21 cellular contexts compared by ENCODE assay signal in the genomic region with DNA sequence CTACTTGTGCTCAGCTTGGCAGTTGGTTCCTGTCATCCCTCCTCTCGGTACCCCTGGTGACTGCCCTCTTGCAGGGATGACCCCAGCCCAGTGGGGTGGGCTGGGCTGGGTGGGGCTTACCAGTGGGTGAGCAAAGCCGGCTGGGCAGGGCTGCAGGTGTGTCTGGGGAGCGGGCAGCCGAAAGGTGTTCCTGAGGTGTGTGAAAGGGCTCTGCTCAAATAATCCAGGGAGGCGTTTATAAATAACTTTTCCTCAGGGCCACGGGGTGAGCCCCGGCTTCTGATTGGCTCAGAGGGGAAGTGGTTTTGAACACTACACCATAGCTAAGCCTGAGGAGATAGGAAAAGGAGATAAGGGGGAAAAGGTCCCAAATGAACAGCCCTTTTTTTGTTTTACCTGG. TPM values are rescaled to one million over a fixed set of nuclear protein-coding genes. Genes with fewer than 3 reads are reported as not detected.
DNase-seq lines count a peak whose midpoint lies in the region; ATAC-seq and TF ChIP-seq lines count a peak whose summit lies in the region.
"Had no signal": no experiment of that assay in that cellular context is flagged by ENCODE, and none has a peak within 500 bp of the region (broad histone marks: within the 10 kb centered on the region; RNA-seq: fewer than 3 reads in every experiment).

SLC26A9 (minus strand) TSS at position 212 of the 400 bp plus-strand sequence. CDS start 7,636 bp downstream, outside the sequence.

- H3K4me2 ChIP-seq in IMR-90 (ENCODE audit: low read depth, low read length) (no peak within 1 kb of the TSS), mesendoderm (ENCODE audit: low read length) (no peak within 1 kb of the TSS)

- no peak within 1 kb of the TSS for H4K5ac ChIP-seq in IMR-90 (ENCODE audit: low read depth, low read length)
- no peak within 1 kb of the TSS for H4K5ac ChIP-seq in mesendoderm (ENCODE audit: low read length)

- H3K9me3 ChIP-seq in IMR-90 (ENCODE audit: control insufficient read depth, insufficient read depth, low read length) (no peaks in the 10 kb centered on the region), heart right ventricle (no peaks in the 10 kb centered on the region), lower lobe of right lung (no peaks in the 10 kb centered on the region), stomach (no peaks in the 10 kb centered on the region), spleen (no peaks in the 10 kb centered on the region)
- H3K9me3 ChIP-seq: A549, MG63, Peyer's patch had no signal

- no peaks in the 10 kb centered on the region for H3K9me3 Mint-ChIP-seq in activated CD4-positive, alpha-beta T cell treated with anti-CD3 and anti-CD28 coated beads for 36 hours (ENCODE audit: low read depth)
- H3K9me3 Mint-ChIP-seq: CD8-positive, alpha-beta memory T cell; HFFc6; IgD-negative memory B cell had no signal

- CTCF ChIA-PET in IMR-90 (lab: Yijun Ruan, JAX), result interaction anchor here (0.6 to 1.9 kb wide), 2 partner anchors 12 to 34 kb away, joined by 3 to 6 read pairs; no protein-coding TSS in a partner anchor
- CTCF ChIA-PET in activated CD4-positive, alpha-beta T cell treated with anti-CD3 and anti-CD28 coated beads for 36 hours (lab: Charles Lee), result interaction anchor here (0.6 kb wide), 1 partner anchor 45 kb away, joined by 3 read pairs; no protein-coding TSS in a partner anchor

- H2BK15ac ChIP-seq in IMR-90 (ENCODE audit: low read depth, low read length) (no peak within 1 kb of the TSS), mesendoderm (replicated peaks; ENCODE audit: low read depth) (no peak within 1 kb of the TSS)

- H3K9ac ChIP-seq in IMR-90 (ENCODE audit: low read depth, low read length), result no peak within 1 kb of the TSS
- H3K9ac ChIP-seq in mesendoderm (ENCODE audit: low read length), result no peak within 1 kb of the TSS

- POLR2A ChIA-PET in IMR-90 (lab: Charles Lee; ENCODE audit: unreplicated experiment), result no interaction called here
- POLR2A ChIA-PET in activated CD4-positive, alpha-beta T cell treated with anti-CD3 and anti-CD28 coated beads for 36 hours (lab: Charles Lee), result no interaction called here

- H3K4me3 Mint-ChIP-seq in activated CD4-positive, alpha-beta T cell treated with anti-CD3 and anti-CD28 coated beads for 36 hours, result no peak within 1 kb of the TSS
- H3K4me3 Mint-ChIP-seq: HFFc6, IgD-negative memory B cell had no signal

- no peak for DNase-seq in IMR-90
- DNase-seq in heart right ventricle, result no peak
- DNase-seq in lower lobe of right lung, result no peak
- DNase-seq in stomach, result peak; percentile 65
- DNase-seq in spleen, result no peak
- no peak for DNase-seq in activated CD4-positive, alpha-beta T cell treated with anti-CD3 and anti-CD28 coated beads for 36 hours
- DNase-seq in mesendoderm, result no peak
- DNase-seq: C1 segment of cervical spinal cord; CD8-positive, alpha-beta memory T cell; DMS79; H7; HFFc6; MG63; NCI-H1092 treated with DMSO at 0.1 percent for 48 hours; NCI-H146; NCI-H2029 treated with DMSO at 0.1 percent for 48 hours; NCI-H446 treated with DMSO at 0.1 percent for 48 hours; Peyer's patch had no signal

- no peaks in the 10 kb centered on the region for H3K36me3 ChIP-seq in IMR-90 (ENCODE audit: control insufficient read depth, insufficient read depth, low read length)
- no peaks in the 10 kb centered on the region for H3K36me3 ChIP-seq in heart right ventricle
- no peaks in the 10 kb centered on the region for H3K36me3 ChIP-seq in lower lobe of right lung
- no peaks in the 10 kb centered on the region for H3K36me3 ChIP-seq in stomach
- H3K36me3 ChIP-seq in spleen, result no peaks in the 10 kb centered on the region
- no peaks in the 10 kb centered on the region for H3K36me3 ChIP-seq in mesendoderm (ENCODE audit: control insufficient read depth, insufficient read depth, low read length)
- H3K36me3 ChIP-seq: MG63, Peyer's patch had no signal

- in situ Hi-C loops in IMR-90 (cut with MboI; ENCODE audit: low sequenced_read_pairs), result no loop called here

- H4K20me1 ChIP-seq in IMR-90 (ENCODE audit: insufficient read depth, low read length), result no peaks in the 10 kb centered on the region

- no peak within 1 kb of the TSS for H2BK20ac ChIP-seq in IMR-90 (ENCODE audit: low read depth, low read length)

- TF ChIP-seq CTCF in IMR-90 (conservative IDR thresholded peaks at IDR 0.05; ENCODE audit: low read depth, low read length), result no peak
- TF ChIP-seq CTCF in heart right ventricle (IDR thresholded peaks at IDR 0.05), result no peak
- TF ChIP-seq CTCF in lower lobe of right lung (IDR thresholded peaks at IDR 0.05), result no peak
- no peak for TF ChIP-seq CTCF in stomach (IDR thresholded peaks at IDR 0.05)
- TF ChIP-seq CTCF in spleen (IDR thresholded peaks at IDR 0.05 in 8 of 11, conservative IDR thresholded peaks at IDR 0.05 in 3 of 11), result no peak

- WGBS in IMR-90 (ENCODE audit: extremely low coverage in 2 of 2, insufficient read length in 1 of 2), 2 experiments, result 20% methylated on average over 1 of the region's 7 CpGs; no CpG with 5 or more reads in 1 of the 2 experiments
- 58 to 59% methylated on average over 7 of the region's 7 CpGs for WGBS in heart right ventricle, 2 donors
- WGBS in stomach, 5 donors, result 17 to 44% (median 26%) methylated on average over 7 of the region's 7 CpGs
- 46 to 58% (median 48%) methylated on average over 7 of the region's 7 CpGs for WGBS in spleen, 5 donors
- WGBS in mesendoderm (ENCODE audit: extremely low coverage, insufficient coverage, low lambda C conversion rate), result no CpG with 5 or more reads among the region's 7 CpGs

- H3K18ac ChIP-seq in IMR-90 (ENCODE audit: low read depth, low read length) (no peak within 1 kb of the TSS), mesendoderm (ENCODE audit: low read length) (no peak within 1 kb of the TSS)

- BruUV-seq in IMR-90 (replicated peaks; lab: Mats Ljungman, UMichigan), result no TSS peak

- H3K56ac ChIP-seq in IMR-90 (ENCODE audit: extremely low read depth, insufficient read depth, low read length), result no peak within 1 kb of the TSS
- no peak within 1 kb of the TSS for H3K56ac ChIP-seq in mesendoderm (ENCODE audit: low read length)

- TF ChIP-seq RAD21 in IMR-90 (IDR thresholded peaks at IDR 0.05; ENCODE audit: low read length), result no peak

- TF ChIP-seq POLR2A in IMR-90 (IDR thresholded peaks at IDR 0.05; ENCODE audit: low read depth, low read length) (no peak), stomach (IDR thresholded peaks at IDR 0.05) (no peak), spleen (IDR thresholded peaks at IDR 0.05) (no peak)

- H2AK5ac ChIP-seq in IMR-90 (ENCODE audit: low read depth, low read length) (no peak within 1 kb of the TSS), mesendoderm (ENCODE audit: low read length) (no peak within 1 kb of the TSS)

- H2AK9ac ChIP-seq in IMR-90 (replicated peaks; ENCODE audit: low read depth, low read length, poor library complexity), result no peak within 1 kb of the TSS

- H4K8ac ChIP-seq in IMR-90 (ENCODE audit: low read depth in 2 of 2, low read length in 2 of 2), result no peak within 1 kb of the TSS
- no peak within 1 kb of the TSS for H4K8ac ChIP-seq in mesendoderm (ENCODE audit: low read depth, low read length)

- H4K91ac ChIP-seq in IMR-90 (ENCODE audit: insufficient read depth, low read depth, low read length), result no peak within 1 kb of the TSS

- H3K27me3 ChIP-seq in IMR-90 (ENCODE audit: control insufficient read depth, insufficient read depth, low read length) (peaks cover 72% of the 10 kb centered on the region), heart right ventricle (peaks cover 0 to 41% (median 0%) of the 10 kb centered on the region in 7 donors), lower lobe of right lung (ENCODE audit: low read depth) (peaks cover 5% of the 10 kb centered on the region), stomach (peaks cover 0 to 44% (median 3%) of the 10 kb centered on the region in 3 donors), spleen (replicated peaks in 1 of 7) (peaks cover 0 to 68% (median 5%) of the 10 kb centered on the region in 7 donors), mesendoderm (ENCODE audit: insufficient read depth, low read length, poor library complexity) (no peaks in the 10 kb centered on the region)
- H3K27me3 ChIP-seq: Peyer's patch had no signal

- no peaks in the 10 kb centered on the region for H3K79me1 ChIP-seq in IMR-90 (ENCODE audit: low read depth in 1 of 2, low read length in 2 of 2)
- no peaks in the 10 kb centered on the region for H3K79me1 ChIP-seq in mesendoderm (ENCODE audit: low read length)

- peak within 1 kb of the TSS; percentile 7 for H2AFZ ChIP-seq in IMR-90 (replicated peaks; ENCODE audit: low read length, poor library complexity)

- ATAC-seq in IMR-90 (ENCODE audit: low read depth), result no peak
- no peak for ATAC-seq in heart right ventricle
- ATAC-seq in lower lobe of right lung, result peak; percentile 52 to 59
- ATAC-seq in activated CD4-positive, alpha-beta T cell treated with anti-CD3 and anti-CD28 coated beads for 36 hours, result no peak
- ATAC-seq: A549 had no signal

- no peak within 1 kb of the TSS for H3K27ac Mint-ChIP-seq in activated CD4-positive, alpha-beta T cell treated with anti-CD3 and anti-CD28 coated beads for 36 hours
- H3K27ac Mint-ChIP-seq: CD8-positive, alpha-beta memory T cell; HFFc6; IgD-negative memory B cell had no signal

- peaks cover 24% of the 10 kb centered on the region for H3K27me3 Mint-ChIP-seq in activated CD4-positive, alpha-beta T cell treated with anti-CD3 and anti-CD28 coated beads for 36 hours

- H3K36me3 Mint-ChIP-seq in activated CD4-positive, alpha-beta T cell treated with anti-CD3 and anti-CD28 coated beads for 36 hours (ENCODE audit: low read depth), result no peaks in the 10 kb centered on the region
- H3K36me3 Mint-ChIP-seq: CD8-positive, alpha-beta memory T cell had no signal

- H3K23ac ChIP-seq in IMR-90 (ENCODE audit: low read depth, low read length), result no peak within 1 kb of the TSS
- no peak within 1 kb of the TSS for H3K23ac ChIP-seq in mesendoderm (ENCODE audit: low read length)

- H2BK120ac ChIP-seq in IMR-90 (ENCODE audit: low read depth, low read length), result no peak within 1 kb of the TSS
- H2BK120ac ChIP-seq in mesendoderm (ENCODE audit: low read depth, low read length), result no peak within 1 kb of the TSS

- H3K4me3 ChIP-seq in IMR-90 (ENCODE audit: insufficient read depth, low read depth, low read length) (no peak within 1 kb of the TSS), heart right ventricle (no peak within 1 kb of the TSS), lower lobe of right lung (peak within 1 kb of the TSS; percentile 39), stomach (peak within 1 kb of the TSS in 3 of 4 donors; percentile 19 to 35 (median 27)), spleen (no peak within 1 kb of the TSS), mesendoderm (ENCODE audit: low read length) (no peak within 1 kb of the TSS)
- H3K4me3 ChIP-seq: A549, MG63, Peyer's patch had no signal

- no peaks in the 10 kb centered on the region for H3K79me2 ChIP-seq in mesendoderm (ENCODE audit: control insufficient read depth, insufficient read depth, low read length)

- H3K4me1 ChIP-seq in IMR-90 (ENCODE audit: control insufficient read depth, insufficient read depth, low read length) (no peaks in the 10 kb centered on the region), heart right ventricle (peaks cover 0 to 19% (median 0%) of the 10 kb centered on the region in 9 donors), lower lobe of right lung (peaks cover 6% of the 10 kb centered on the region), stomach (peaks cover 6 to 40% (median 26%) of the 10 kb centered on the region in 4 donors), spleen (no peaks in the 10 kb centered on the region), mesendoderm (ENCODE audit: control insufficient read depth, low read depth, low read length) (no peaks in the 10 kb centered on the region)
- H3K4me1 ChIP-seq: Peyer's patch had no signal

- no peak within 1 kb of the TSS for H3K14ac ChIP-seq in IMR-90 (replicated peaks; ENCODE audit: low read depth, low read length)

- H3K4me1 Mint-ChIP-seq in activated CD4-positive, alpha-beta T cell treated with anti-CD3 and anti-CD28 coated beads for 36 hours, result no peaks in the 10 kb centered on the region
- H3K4me1 Mint-ChIP-seq: CD8-positive, alpha-beta memory T cell had no signal

- H3K27ac ChIP-seq in IMR-90 (ENCODE audit: insufficient read depth, low read length), result no peak within 1 kb of the TSS
- H3K27ac ChIP-seq in heart right ventricle, result no peak within 1 kb of the TSS
- H3K27ac ChIP-seq in lower lobe of right lung, result peak within 1 kb of the TSS; percentile 49
- peak within 1 kb of the TSS; percentile 30 to 77 (median 71) for H3K27ac ChIP-seq in stomach
- no peak within 1 kb of the TSS for H3K27ac ChIP-seq in spleen
- no peak within 1 kb of the TSS for H3K27ac ChIP-seq in mesendoderm (ENCODE audit: low read depth, low read length)
- H3K27ac ChIP-seq: HL-60, Peyer's patch had no signal

- H3K4ac ChIP-seq in IMR-90 (ENCODE audit: low read depth, low read length), result no peak within 1 kb of the TSS
- no peak within 1 kb of the TSS for H3K4ac ChIP-seq in mesendoderm (ENCODE audit: low read depth, low read length)

- TF ChIP-seq EP300 in stomach (IDR thresholded peaks at IDR 0.05), result no peak

- dilution Hi-C loops in IMR-90 (cut with HindIII; ENCODE audit: low sequenced_read_pairs, unreplicated experiment), result no loop called here

- intact Hi-C loops in IMR-90 (cut with micrococcal nuclease), result no loop called here
- intact Hi-C loops in heart right ventricle (cut with DNase I), result no loop called here
- intact Hi-C loops in lower lobe of right lung (cut with DNase I), result no loop called here
- intact Hi-C loops in stomach (cut with DNase I; ENCODE audit: low total_unique reads), result no loop called here
- intact Hi-C loops in spleen (cut with DNase I; ENCODE audit: low total_unique reads), result no loop called here
- intact Hi-C loops in activated CD4-positive, alpha-beta T cell treated with anti-CD3 and anti-CD28 coated beads for 36 hours (cut with DNase I, micrococcal nuclease), result no loop called here

- H2BK5ac ChIP-seq in IMR-90 (ENCODE audit: low read depth, low read length, poor library complexity, severe bottlenecking) (no peak within 1 kb of the TSS), mesendoderm (ENCODE audit: low read length) (no peak within 1 kb of the TSS)

- H3K9me1 ChIP-seq in IMR-90 (ENCODE audit: insufficient read depth, low read length), result no peaks in the 10 kb centered on the region

RNA-seq across cellular contexts. Expression of gene SLC26A9, which starts in this region (rescaled TPM):
- under 0.01 TPM in 1 of 2 replicates, not detected in the other for total RNA-seq in IMR-90 (2012; rRNA removed)
- not detected in 2 replicates for polyA plus RNA-seq in IMR-90 (2012; rRNA removed)
- polyA plus RNA-seq in IMR-90 (2012; cell fraction: cytosol; rRNA removed), result not detected in 2 replicates
- 0.01 and 0.03 TPM in 2 replicates for polyA plus RNA-seq in IMR-90 (2012; cell fraction: nucleus; rRNA removed; ENCODE audit: low replicate concordance)
- 10 to 100 TPM in 8 of 10 donors, 1 to 10 TPM in 2; 8.4 to 41.1 (median 14.4) TPM for total RNA-seq in heart right ventricle
- polyA plus RNA-seq in heart right ventricle, result 10 to 100 TPM in 1 of 2 donors, 1 to 10 TPM in 1; 3.3 to 10.7 TPM
- 18.2 TPM for total RNA-seq in lower lobe of right lung
- 10 to 100 TPM in 4 of 5 donors, not detected in 1; 30.0 to 63.0 (median 36.4) TPM for total RNA-seq in stomach
- 10 to 100 TPM in 1 of 3 donors, 1 to 10 TPM in 2; 7.9 to 13.3 (median 9.2) TPM for polyA plus RNA-seq in stomach
- not detected for total RNA-seq in spleen
- polyA plus RNA-seq in spleen, result under 1 TPM in 2 of 3 donors, not detected in 1; 0.02 to 0.03 TPM
- total RNA-seq in activated CD4-positive, alpha-beta T cell treated with anti-CD3 and anti-CD28 coated beads for 36 hours, result not detected
- polyA plus RNA-seq in mesendoderm (2013, experiment 1 of 2), result 0.01 TPM
- polyA plus RNA-seq in mesendoderm (2013, experiment 2 of 2), result 0.06 TPM
- total RNA-seq: CD8-positive, alpha-beta memory T cell; H7; HFFc6; Peyer's patch had no signal
- polyA plus RNA-seq: CD8-positive, alpha-beta memory T cell; IgD-negative memory B cell had no signal

Comparison
In these comparisons a context has a peak if more than half of its experiments do, and no peak if none do; other contexts are left out.
1. ATAC-seq: peak in lower lobe of right lung (2 of 2); none in IMR-90 (single experiment), heart right ventricle (0 of 8) and activated CD4-positive, alpha-beta T cell treated with anti-CD3 and anti-CD28 coated beads for 36 hours (single experiment).
2. H3K27ac ChIP-seq: peak in lower lobe of right lung (single experiment) and stomach (5 of 5); none in IMR-90 (single experiment), heart right ventricle (0 of 10), spleen (0 of 8) and mesendoderm (single experiment).
3. H3K4me3 ChIP-seq: peak in lower lobe of right lung (single experiment) and stomach (3 of 4); none in IMR-90 (single experiment), heart right ventricle (0 of 10), spleen (0 of 8) and mesendoderm (single experiment).